ENCODE assay signal across 14 cellular contexts in genomic region chr2:20333738-20334137, GRCh38. TPM values are rescaled to one million over a fixed set of nuclear protein-coding genes. Genes with fewer than 3 reads are reported as not detected.
A peak's percentile ranks its signal among the peaks of the same experiment; 100 is the strongest.
DNase-seq lines count a peak whose midpoint lies in the region; ATAC-seq and TF ChIP-seq lines count a peak whose summit lies in the region.
"Had no signal": no experiment of that assay in that cellular context is flagged by ENCODE, and none has a peak within 500 bp of the region (broad histone marks: within the 10 kb centered on the region; RNA-seq: fewer than 3 reads in every experiment).

No MANE protein-coding gene starts in this region.

- peak overlapping the region; percentile 7 for H3K27ac Mint-ChIP-seq in dendritic cell treated with granulocyte-macrophage colony-stimulating factor and Interleukin-4, amounts not matched to agents 40 ng/mL and 50 ng/mL, for 4 days
- H3K27ac Mint-ChIP-seq: activated CD8-positive, alpha-beta memory T cell treated with anti-CD3 and anti-CD28 coated beads, Interleukin-2, amount 10 ng/mL, durations not matched to agents 7 days and 5 days had no signal

- peaks cover 100% of the 10 kb centered on the region for H3K79me2 ChIP-seq in DOHH2 (ENCODE audit: control insufficient read depth, low read length)

- TF ChIP-seq CTCF in DOHH2 (IDR thresholded peaks at IDR 0.05; ENCODE audit: low read depth, low read length, poor library complexity, severe bottlenecking): no peak

- no peaks in the 10 kb centered on the region for H3K9me3 ChIP-seq in DOHH2 (ENCODE audit: control insufficient read depth, insufficient read depth, low read length)
- H3K9me3 ChIP-seq: Peyer's patch, sigmoid colon had no signal

- peaks cover 58% of the 10 kb centered on the region for H4K20me1 ChIP-seq in DOHH2 (ENCODE audit: control insufficient read depth, insufficient read depth, low read depth, low read length)

- peaks cover 40% of the 10 kb centered on the region for H3K36me3 Mint-ChIP-seq in dendritic cell treated with granulocyte-macrophage colony-stimulating factor and Interleukin-4, amounts not matched to agents 40 ng/mL and 50 ng/mL, for 4 days (ENCODE audit: low read depth)

- H3K4me1 Mint-ChIP-seq in dendritic cell treated with granulocyte-macrophage colony-stimulating factor and Interleukin-4, amounts not matched to agents 40 ng/mL and 50 ng/mL, for 4 days (ENCODE audit: low read depth): peaks cover 63% of the 10 kb centered on the region

- H3K27ac ChIP-seq in DOHH2 (ENCODE audit: low read depth, low read length): peak overlapping the region; percentile 72
- H3K27ac ChIP-seq: Peyer's patch, sigmoid colon had no signal

- intact Hi-C loops in dendritic cell treated with granulocyte-macrophage colony-stimulating factor and Interleukin-4, amounts not matched to agents 40 ng/mL and 50 ng/mL, for 4 days (cut with micrococcal nuclease): no loop called here

- H3K4me3 Mint-ChIP-seq in dendritic cell treated with granulocyte-macrophage colony-stimulating factor and Interleukin-4, amounts not matched to agents 40 ng/mL and 50 ng/mL, for 4 days: no peak overlapping the region
- H3K4me3 Mint-ChIP-seq: activated CD8-positive, alpha-beta memory T cell treated with anti-CD3 and anti-CD28 coated beads, Interleukin-2, amount 10 ng/mL, durations not matched to agents 7 days and 5 days; neural crest cell had no signal

- H3K4me3 ChIP-seq in DOHH2 (ENCODE audit: low read length) (peak overlapping the region; percentile 43), H7 (ENCODE audit: insufficient read depth, low read depth, low read length) (no peak overlapping the region)
- H3K4me3 ChIP-seq: Peyer's patch, sigmoid colon had no signal

- H3K27me3 ChIP-seq in DOHH2 (ENCODE audit: control insufficient read depth, low read length) (no peaks in the 10 kb centered on the region), H7 (ENCODE audit: control insufficient read depth, insufficient read depth, low read length) (no peaks in the 10 kb centered on the region)
- H3K27me3 ChIP-seq: Peyer's patch, sigmoid colon had no signal

- H3K9me3 Mint-ChIP-seq in dendritic cell treated with granulocyte-macrophage colony-stimulating factor and Interleukin-4, amounts not matched to agents 40 ng/mL and 50 ng/mL, for 4 days: peaks cover 16% of the 10 kb centered on the region

- H3K4me2 ChIP-seq in DOHH2 (ENCODE audit: low read length): peak overlapping the region; percentile 61

- H3K27me3 Mint-ChIP-seq in dendritic cell treated with granulocyte-macrophage colony-stimulating factor and Interleukin-4, amounts not matched to agents 40 ng/mL and 50 ng/mL, for 4 days: no peaks in the 10 kb centered on the region
- H3K27me3 Mint-ChIP-seq: activated CD8-positive, alpha-beta memory T cell treated with anti-CD3 and anti-CD28 coated beads, Interleukin-2, amount 10 ng/mL, durations not matched to agents 7 days and 5 days had no signal

- DNase-seq in NCI-H2227 treated with DMSO at 0.1 percent for 48 hours (lab: John Stamatoyannopoulos, UW) (no peak), NCI-H526 (lab: John Stamatoyannopoulos, UW) (no peak), NCI-H1105 (lab: John Stamatoyannopoulos, UW) (no peak), H7 (no peak)
- DNase-seq: activated CD8-positive, alpha-beta memory T cell treated with anti-CD3 and anti-CD28 coated beads, Interleukin-2, amount 10 ng/mL, durations not matched to agents 7 days and 5 days; dermis blood vessel endothelial cell; NCI-H345; Peyer's patch; sigmoid colon had no signal

- H3K4me1 ChIP-seq in DOHH2 (ENCODE audit: control insufficient read depth, low read length): peaks cover 99% of the 10 kb centered on the region

- H3K9me2 ChIP-seq in DOHH2 (replicated peaks; ENCODE audit: control insufficient read depth, low read length): no peaks in the 10 kb centered on the region

- peaks cover 27% of the 10 kb centered on the region for H3F3A ChIP-seq in DOHH2 (ENCODE audit: control insufficient read depth, insufficient read depth)

- peaks cover 69% of the 10 kb centered on the region for H3K36me3 ChIP-seq in DOHH2 (ENCODE audit: control insufficient read depth, low read length)
- H3K36me3 ChIP-seq in H7 (replicated peaks; ENCODE audit: control insufficient read depth, insufficient read depth, low read length): no peaks in the 10 kb centered on the region
- H3K36me3 ChIP-seq: Peyer's patch, sigmoid colon had no signal

- peak; percentile 60 for ATAC-seq in GM19043 (IDR thresholded peaks at IDR 0.05; ENCODE audit: low read depth, unreplicated experiment)
- ATAC-seq in HG03135 (IDR thresholded peaks at IDR 0.05; ENCODE audit: unreplicated experiment): peak; percentile 57
- ATAC-seq: activated CD8-positive, alpha-beta memory T cell treated with anti-CD3 and anti-CD28 coated beads, Interleukin-2, amount 10 ng/mL, durations not matched to agents 7 days and 5 days had no signal

RNA-seq across cellular contexts. Expression of gene PUM2, which starts 16.9 kb away (rescaled TPM):
- total RNA-seq in H7 (2014; rRNA removed; shearing (Covaris generic)): 35.7 and 36.2 TPM in 2 replicates
